In genomic region chr1:155126494-155127104, GRCh38 we compare ENCODE assay signal across 6 cellular contexts. TPM values are rescaled to one million over a fixed set of nuclear protein-coding genes. Genes with fewer than 3 reads are reported as not detected.
DNase-seq lines count a peak whose midpoint lies in the region; ATAC-seq lines count a peak whose summit lies in the region.

No MANE protein-coding gene starts in this region.

- H3K9me3 ChIP-seq in ectodermal cell (ENCODE audit: control insufficient read depth, low read length) = no peaks in the 10 kb centered on the region

- peaks cover 57% of the 10 kb centered on the region for H3K4me1 ChIP-seq in ectodermal cell (ENCODE audit: control insufficient read depth, insufficient read depth, low read length)

- whole genome bisulfite sequencing in ectodermal cell, 2 experiments = 1% methylated on average over 36 of the region's 36 CpGs

- ATAC-seq in HG03378 (IDR thresholded peaks at IDR 0.05; ENCODE audit: unreplicated experiment) (no peak), HG03135 (IDR thresholded peaks at IDR 0.05; ENCODE audit: unreplicated experiment) (no peak)

- peak overlapping the region; percentile 39 for H3K4me3 ChIP-seq in ectodermal cell (ENCODE audit: insufficient read depth, low read depth, low read length)

- peaks cover 71% of the 10 kb centered on the region for H3K27me3 ChIP-seq in ectodermal cell (ENCODE audit: control insufficient read depth, insufficient read depth, low read length, poor library complexity, severe bottlenecking)

- no peak overlapping the region for H3K27ac ChIP-seq in ectodermal cell (ENCODE audit: insufficient read depth, low read depth, low read length, poor library complexity, severe bottlenecking)

- DNase-seq in EH (ENCODE audit: low read depth) (peak; percentile 35), RPMI8226 (peak; percentile 73), nucleus accumbens (lab: John Stamatoyannopoulos, UW) (peak in 49 of 56 donors; percentile 38 to 89 (median 78))

- no peaks in the 10 kb centered on the region for H3K36me3 ChIP-seq in ectodermal cell (ENCODE audit: control insufficient read depth, insufficient read depth, low read length)

RNA-seq across cellular contexts. Expression of gene EFNA1, which starts 1.1 kb away (rescaled TPM):
- 2.1 TPM for polyA plus RNA-seq in ectodermal cell (2013, experiment 1 of 4)
- polyA plus RNA-seq in ectodermal cell (2013, experiment 2 of 4) = 2.9 TPM
- 2.2 TPM for polyA plus RNA-seq in ectodermal cell (2013, experiment 3 of 4)
- 2.9 TPM for polyA plus RNA-seq in ectodermal cell (2013, experiment 4 of 4)

RNA-seq across cellular contexts. Expression of gene SLC50A1, which starts 9.1 kb away (rescaled TPM):
- polyA plus RNA-seq in ectodermal cell (2013, experiment 1 of 4) = 43.3 TPM
- polyA plus RNA-seq in ectodermal cell (2013, experiment 2 of 4) = 37.1 TPM
- polyA plus RNA-seq in ectodermal cell (2013, experiment 3 of 4) = 37.1 TPM
- polyA plus RNA-seq in ectodermal cell (2013, experiment 4 of 4) = 36.9 TPM

RNA-seq across cellular contexts. Expression of gene DPM3, which starts 13.7 kb away (rescaled TPM):
- polyA plus RNA-seq in ectodermal cell (2013, experiment 1 of 4) = 50.7 TPM
- polyA plus RNA-seq in ectodermal cell (2013, experiment 2 of 4) = 43.9 TPM
- polyA plus RNA-seq in ectodermal cell (2013, experiment 3 of 4) = 77.0 TPM
- polyA plus RNA-seq in ectodermal cell (2013, experiment 4 of 4) = 83.1 TPM

RNA-seq across cellular contexts. Expression of gene KRTCAP2, which starts 46.5 kb away (rescaled TPM):
- polyA plus RNA-seq in ectodermal cell (2013, experiment 1 of 4) = 127 TPM
- 122 TPM for polyA plus RNA-seq in ectodermal cell (2013, experiment 2 of 4)
- 136 TPM for polyA plus RNA-seq in ectodermal cell (2013, experiment 3 of 4)
- 141 TPM for polyA plus RNA-seq in ectodermal cell (2013, experiment 4 of 4)

RNA-seq across cellular contexts. Expression of gene TRIM46, which starts 47.0 kb away (rescaled TPM):
- polyA plus RNA-seq in ectodermal cell (2013, experiment 1 of 4) = 13.7 TPM
- polyA plus RNA-seq in ectodermal cell (2013, experiment 2 of 4) = 15.0 TPM
- polyA plus RNA-seq in ectodermal cell (2013, experiment 3 of 4) = 10.9 TPM
- 12.3 TPM for polyA plus RNA-seq in ectodermal cell (2013, experiment 4 of 4)
